ENCODE assay signal across 11 cellular contexts in the genomic region with DNA sequence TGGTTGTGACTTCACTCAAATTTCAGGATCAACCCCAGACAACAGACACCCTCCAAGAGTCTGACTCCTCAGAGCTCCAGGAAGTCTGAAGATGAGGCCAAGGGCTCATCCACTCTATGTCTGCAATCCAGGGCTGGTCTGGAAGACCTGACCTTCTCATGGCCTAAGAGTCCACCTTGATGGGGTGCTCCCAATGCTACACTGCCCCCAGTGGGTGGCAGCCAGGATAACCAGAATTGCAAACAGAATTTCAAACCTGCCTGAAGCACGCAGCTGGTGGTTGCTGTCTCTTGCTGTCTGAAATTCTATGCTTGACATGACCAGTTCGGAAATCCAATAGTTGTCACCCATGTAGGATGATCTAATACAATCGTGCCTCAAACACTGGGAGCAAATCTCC.
DNase-seq lines count a peak whose midpoint lies in the region; ATAC-seq and TF ChIP-seq lines count a peak whose summit lies in the region.
"Had no signal": no experiment of that assay in that cellular context is flagged by ENCODE, and none has a peak within 500 bp of the region (broad histone marks: within the 10 kb centered on the region; RNA-seq: fewer than 3 reads in every experiment).

No MANE protein-coding gene starts in this region.

- peaks cover 20% of the 10 kb centered on the region for H3K4me1 Mint-ChIP-seq in endothelial cell (ENCODE audit: unreplicated experiment)

- DNase-seq in activated naive CD4-positive, alpha-beta T cell treated with anti-CD3 and anti-CD28 coated beads, Interleukin-2, amount 50 U/mL, for 16 hours, result peak; percentile 40
- no peak for DNase-seq in activated naive CD4-positive, alpha-beta T cell (lab: John Stamatoyannopoulos, UW)
- DNase-seq in endothelial cell (ENCODE audit: low spot score), result peak; percentile 31
- DNase-seq in retinal pigment epithelial cell (ENCODE audit: low read depth), result no peak
- no peak for DNase-seq in posterior cingulate gyrus
- DNase-seq: colonic mucosa, mesenchymal stem cell had no signal

- H3K9me3 Mint-ChIP-seq in endothelial cell (ENCODE audit: unreplicated experiment), result no peaks in the 10 kb centered on the region
- H3K9me3 Mint-ChIP-seq: T-helper 1 cell treated with Interleukin-12 subunit alpha and Interleukin-12 subunit beta and Interleukin-4 antibody, amounts not matched to agents 30 μg/mL and 1 μg/mL, for 36 hours had no signal

- no peak overlapping the region for H2AFZ ChIP-seq in OCI-LY1 (ENCODE audit: low read length)

- no peaks in the 10 kb centered on the region for H4K20me1 ChIP-seq in OCI-LY1 (ENCODE audit: insufficient read depth, low read length)

- no peaks in the 10 kb centered on the region for H3K27me3 ChIP-seq in OCI-LY1 (ENCODE audit: insufficient read depth, low read length)
- H3K27me3 ChIP-seq: colonic mucosa had no signal

- no peaks in the 10 kb centered on the region for H3K9me2 ChIP-seq in OCI-LY1 (ENCODE audit: low read depth, low read length)

- no peak overlapping the region for H3K4me2 ChIP-seq in OCI-LY1 (ENCODE audit: low read length)

- no peak overlapping the region for H3K27ac ChIP-seq in OCI-LY1 (ENCODE audit: low read depth, low read length, poor library complexity, severe bottlenecking)
- H3K27ac ChIP-seq: colonic mucosa had no signal

- ATAC-seq in HG03280 (IDR thresholded peaks at IDR 0.05; ENCODE audit: unreplicated experiment), result no peak
- no peak for ATAC-seq in HG03139 (IDR thresholded peaks at IDR 0.05; ENCODE audit: unreplicated experiment)

- H3K4me1 ChIP-seq in OCI-LY1 (ENCODE audit: insufficient read depth, low read length, severe bottlenecking), result no peaks in the 10 kb centered on the region
- H3K4me1 ChIP-seq: colonic mucosa had no signal

- no peaks in the 10 kb centered on the region for H3K27me3 Mint-ChIP-seq in endothelial cell (ENCODE audit: unreplicated experiment)

- intact Hi-C loops in posterior cingulate gyrus (cut with DNase I), result loop anchor here (10.0 kb wide), 1 partner anchor 523 kb away; no protein-coding TSS in a partner anchor

- no peaks in the 10 kb centered on the region for H3K79me2 ChIP-seq in OCI-LY1 (ENCODE audit: insufficient read depth, low read length)

- peaks cover 12% of the 10 kb centered on the region for H3K36me3 ChIP-seq in OCI-LY1 (ENCODE audit: insufficient read depth, low read length)
- H3K36me3 ChIP-seq: colonic mucosa had no signal

- TF ChIP-seq CTCF in OCI-LY1 (IDR thresholded peaks at IDR 0.05; ENCODE audit: low read length) (peak; percentile 34; the same call in 1 of the 2 replicates), endothelial cell (IDR thresholded peaks at IDR 0.05; ENCODE audit: unreplicated experiment) (peak; percentile 46), retinal pigment epithelial cell (conservative IDR thresholded peaks at IDR 0.05; ENCODE audit: low read depth, low read length) (peak; percentile 54)

- H3K27ac Mint-ChIP-seq in endothelial cell (ENCODE audit: unreplicated experiment), result peak overlapping the region; percentile 30
- H3K27ac Mint-ChIP-seq: T-helper 1 cell treated with Interleukin-12 subunit alpha and Interleukin-12 subunit beta and Interleukin-4 antibody, amounts not matched to agents 30 μg/mL and 1 μg/mL, for 36 hours had no signal

- H3K9ac ChIP-seq in OCI-LY1 (ENCODE audit: low read length), result no peak overlapping the region

- H3K36me3 Mint-ChIP-seq in endothelial cell (ENCODE audit: low read depth, unreplicated experiment), result peaks cover 28% of the 10 kb centered on the region

- H3F3A ChIP-seq in OCI-LY1 (ENCODE audit: insufficient read depth, low read length), result no peaks in the 10 kb centered on the region

- H3K9me3 ChIP-seq in OCI-LY1 (ENCODE audit: low read length), result no peaks in the 10 kb centered on the region
- H3K9me3 ChIP-seq: colonic mucosa had no signal

- no peak overlapping the region for H3K4me3 Mint-ChIP-seq in endothelial cell (ENCODE audit: unreplicated experiment)
- H3K4me3 Mint-ChIP-seq: T-helper 1 cell treated with Interleukin-12 subunit alpha and Interleukin-12 subunit beta and Interleukin-4 antibody, amounts not matched to agents 30 μg/mL and 1 μg/mL, for 36 hours had no signal

- H3K4me3 ChIP-seq in OCI-LY1 (ENCODE audit: low read depth, low read length, poor library complexity, severe bottlenecking) (no peak overlapping the region), retinal pigment epithelial cell (ENCODE audit: low read length) (no peak overlapping the region)
- H3K4me3 ChIP-seq: colonic mucosa had no signal

Comparison
In these comparisons a context has a peak if more than half of its experiments do, and no peak if none do; other contexts are left out.
1. DNase-seq: peak in activated naive CD4-positive, alpha-beta T cell treated with anti-CD3 and anti-CD28 coated beads, Interleukin-2, amount 50 U/mL, for 16 hours (single experiment) and endothelial cell (single experiment); none in activated naive CD4-positive, alpha-beta T cell (0 of 4), retinal pigment epithelial cell (single experiment) and posterior cingulate gyrus (0 of 10).
2. Peak in every context shown above with its lines, with median percentiles within 50 percentile points of each other: CTCF ChIP-seq.